In genomic region chr4:2095236-2096072, GRCh38 we compare ENCODE assay signal across 2 cellular contexts.
TF ChIP-seq lines count a peak whose summit lies in the region.

No MANE protein-coding gene starts in this region.

TF ChIP-seq in IMR-90, 13 proteins besides CTCF, POLR2A, EP300 and RAD21:
- no peak for TF ChIP-seq CHD1 (IDR thresholded peaks at IDR 0.05; ENCODE audit: low read depth, low read length)
TF ChIP-seq in IMR-90: peak in this region for 0.

TF ChIP-seq in GM23338, 12 proteins besides CTCF, POLR2A, EP300 and RAD21:
- no peak for TF ChIP-seq EZH2 (IDR thresholded peaks at IDR 0.05; ENCODE audit: low read depth, unreplicated experiment)
- no peak for TF ChIP-seq ZNF114 (CRISPR knock-in tag; IDR thresholded peaks at IDR 0.05)
